Comparison of ENCODE assay signal across 1 cellular context in genomic region chr1:109767596-109768334, GRCh38.
TF ChIP-seq lines count a peak whose summit lies in the region.

No MANE protein-coding gene starts in this region.

TF ChIP-seq in H1, 55 proteins besides CTCF, POLR2A, EP300 and RAD21:
- TF ChIP-seq PHF8 (conservative IDR thresholded peaks at IDR 0.05; ENCODE audit: low read depth, low read length) (no peak), ATF2 (IDR thresholded peaks at IDR 0.05; ENCODE audit: low read length) (no peak), CREB1 (IDR thresholded peaks at IDR 0.05) (no peak), SP4 (IDR thresholded peaks at IDR 0.05; ENCODE audit: low read length) (no peak), TAF7 (optimal IDR thresholded peaks at IDR 0.05; ENCODE audit: borderline replicate concordance, low read depth, low read length) (no peak), BCL11A (IDR thresholded peaks at IDR 0.05; ENCODE audit: low read depth in 2 of 2, low read length in 2 of 2) (no peak), TBP (IDR thresholded peaks at IDR 0.05; ENCODE audit: low read depth, low read length) (no peak), RNF2 (IDR thresholded peaks at IDR 0.05; ENCODE audit: borderline replicate concordance, low read depth, low read length, missing control alignments, poor library complexity, severe bottlenecking) (no peak)
